Comparison of ENCODE assay signal across 2 cellular contexts in genomic region chr1:202835548-202836072, GRCh38.
TF ChIP-seq lines count a peak whose summit lies in the region.

No MANE protein-coding gene starts in this region.

TF ChIP-seq in GM23338, 12 proteins besides CTCF, POLR2A, EP300 and RAD21 (continued from another document):
- TF ChIP-seq ZNF331 (CRISPR knock-in tag; IDR thresholded peaks at IDR 0.05; ENCODE audit: low read depth) (no peak), REST (IDR thresholded peaks at IDR 0.05; ENCODE audit: unreplicated experiment) (no peak), CREB1 (CRISPR knock-in tag; IDR thresholded peaks at IDR 0.05; ENCODE audit: low read depth) (no peak), ZNF462 (CRISPR knock-in tag; IDR thresholded peaks at IDR 0.05) (no peak), JUNB (IDR thresholded peaks at IDR 0.05; ENCODE audit: unreplicated experiment) (no peak), NANOG (IDR thresholded peaks at IDR 0.05; ENCODE audit: borderline replicate concordance) (no peak)

TF ChIP-seq in WTC11, 78 proteins besides CTCF, POLR2A, EP300 and RAD21 (continued from another document):
- TF ChIP-seq PRDM15 (CRISPR knock-in tag; IDR thresholded peaks at IDR 0.05): 0 out of 2 replicates have a peak, but pooled peaks have one; percentile 13
- no peak for TF ChIP-seq FOXK1 (CRISPR knock-in tag; IDR thresholded peaks at IDR 0.05)
